In the genomic region with DNA sequence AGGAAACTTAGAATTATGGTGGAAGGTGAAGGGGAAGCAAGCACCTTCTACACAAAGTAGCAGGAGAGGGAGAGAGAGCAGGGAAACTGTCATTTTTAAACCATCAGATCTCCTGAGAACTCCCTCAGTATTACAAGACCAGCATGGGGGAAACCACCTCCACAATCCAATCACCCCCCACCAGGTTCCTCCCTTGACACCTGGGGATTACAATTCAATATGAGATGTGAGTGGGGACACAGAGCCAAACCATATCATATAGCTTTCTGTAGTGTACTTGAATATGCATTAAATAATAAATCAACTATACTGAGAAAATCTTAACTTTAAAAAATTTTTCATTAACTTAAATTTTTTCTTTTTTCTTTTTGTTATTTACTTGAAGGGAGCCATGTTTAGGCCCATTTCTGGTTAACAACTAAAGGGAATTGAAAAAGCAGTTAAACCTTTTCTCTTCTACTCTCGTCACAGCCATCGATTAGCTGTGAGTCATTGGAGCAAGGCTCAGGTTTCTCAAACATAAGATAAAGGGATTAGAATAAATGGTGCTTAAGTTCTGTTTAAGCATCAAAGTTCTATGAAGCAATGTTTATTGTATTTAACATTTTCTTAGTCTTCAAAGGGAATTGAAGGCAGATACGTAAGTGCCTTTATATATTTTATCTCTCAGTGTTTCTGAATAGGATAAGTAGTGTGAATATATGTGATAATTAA, we compare ENCODE assay signal across 1 cellular context.
TF ChIP-seq lines count a peak whose summit lies in the region.

No MANE protein-coding gene starts in this region.

TF ChIP-seq in HepG2, 621 proteins besides CTCF, POLR2A, EP300 and RAD21 (continued from another document):
- TF ChIP-seq, protein P1, sequence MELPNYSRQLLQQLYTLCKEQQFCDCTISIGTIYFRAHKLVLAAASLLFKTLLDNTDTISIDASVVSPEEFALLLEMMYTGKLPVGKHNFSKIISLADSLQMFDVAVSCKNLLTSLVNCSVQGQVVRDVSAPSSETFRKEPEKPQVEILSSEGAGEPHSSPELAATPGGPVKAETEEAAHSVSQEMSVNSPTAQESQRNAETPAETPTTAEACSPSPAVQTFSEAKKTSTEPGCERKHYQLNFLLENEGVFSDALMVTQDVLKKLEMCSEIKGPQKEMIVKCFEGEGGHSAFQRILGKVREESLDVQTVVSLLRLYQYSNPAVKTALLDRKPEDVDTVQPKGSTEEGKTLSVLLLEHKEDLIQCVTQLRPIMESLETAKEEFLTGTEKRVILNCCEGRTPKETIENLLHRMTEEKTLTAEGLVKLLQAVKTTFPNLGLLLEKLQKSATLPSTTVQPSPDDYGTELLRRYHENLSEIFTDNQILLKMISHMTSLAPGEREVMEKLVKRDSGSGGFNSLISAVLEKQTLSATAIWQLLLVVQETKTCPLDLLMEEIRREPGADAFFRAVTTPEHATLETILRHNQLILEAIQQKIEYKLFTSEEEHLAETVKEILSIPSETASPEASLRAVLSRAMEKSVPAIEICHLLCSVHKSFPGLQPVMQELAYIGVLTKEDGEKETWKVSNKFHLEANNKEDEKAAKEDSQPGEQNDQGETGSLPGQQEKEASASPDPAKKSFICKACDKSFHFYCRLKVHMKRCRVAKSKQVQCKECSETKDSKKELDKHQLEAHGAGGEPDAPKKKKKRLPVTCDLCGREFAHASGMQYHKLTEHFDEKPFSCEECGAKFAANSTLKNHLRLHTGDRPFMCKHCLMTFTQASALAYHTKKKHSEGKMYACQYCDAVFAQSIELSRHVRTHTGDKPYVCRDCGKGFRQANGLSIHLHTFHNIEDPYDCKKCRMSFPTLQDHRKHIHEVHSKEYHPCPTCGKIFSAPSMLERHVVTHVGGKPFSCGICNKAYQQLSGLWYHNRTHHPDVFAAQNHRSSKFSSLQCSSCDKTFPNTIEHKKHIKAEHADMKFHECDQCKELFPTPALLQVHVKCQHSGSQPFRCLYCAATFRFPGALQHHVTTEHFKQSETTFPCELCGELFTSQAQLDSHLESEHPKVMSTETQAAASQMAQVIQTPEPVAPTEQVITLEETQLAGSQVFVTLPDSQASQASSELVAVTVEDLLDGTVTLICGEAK (IDR thresholded peaks at IDR 0.05), result no peak
- TF ChIP-seq, protein P1 (CRISPR knock-in tag; IDR thresholded peaks at IDR 0.05), result no peak
- peak; percentile 89; the same call in 1 of the 2 replicates for TF ChIP-seq CEBPB (IDR thresholded peaks at IDR 0.05; ENCODE audit: borderline replicate concordance, low read depth, low read length)
- TF ChIP-seq ELF3 (CRISPR knock-in tag; IDR thresholded peaks at IDR 0.05), result peak; percentile 68; the same call in 1 of the 2 replicates
- TF ChIP-seq HNRNPL (IDR thresholded peaks at IDR 0.05; ENCODE audit: low read depth, low read length), result no peak
- TF ChIP-seq, protein P2, sequence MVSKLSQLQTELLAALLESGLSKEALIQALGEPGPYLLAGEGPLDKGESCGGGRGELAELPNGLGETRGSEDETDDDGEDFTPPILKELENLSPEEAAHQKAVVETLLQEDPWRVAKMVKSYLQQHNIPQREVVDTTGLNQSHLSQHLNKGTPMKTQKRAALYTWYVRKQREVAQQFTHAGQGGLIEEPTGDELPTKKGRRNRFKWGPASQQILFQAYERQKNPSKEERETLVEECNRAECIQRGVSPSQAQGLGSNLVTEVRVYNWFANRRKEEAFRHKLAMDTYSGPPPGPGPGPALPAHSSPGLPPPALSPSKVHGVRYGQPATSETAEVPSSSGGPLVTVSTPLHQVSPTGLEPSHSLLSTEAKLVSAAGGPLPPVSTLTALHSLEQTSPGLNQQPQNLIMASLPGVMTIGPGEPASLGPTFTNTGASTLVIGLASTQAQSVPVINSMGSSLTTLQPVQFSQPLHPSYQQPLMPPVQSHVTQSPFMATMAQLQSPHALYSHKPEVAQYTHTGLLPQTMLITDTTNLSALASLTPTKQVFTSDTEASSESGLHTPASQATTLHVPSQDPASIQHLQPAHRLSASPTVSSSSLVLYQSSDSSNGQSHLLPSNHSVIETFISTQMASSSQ (IDR thresholded peaks at IDR 0.05; ENCODE audit: low read depth), result peak; percentile 75
- TF ChIP-seq, protein P2 (CRISPR knock-in tag; IDR thresholded peaks at IDR 0.05; ENCODE audit: borderline replicate concordance), result peak; percentile 71; the same call in 1 of the 2 replicates
- peak; percentile 47; the same call in 1 of the 2 replicates for TF ChIP-seq ZNF792 (CRISPR knock-in tag; IDR thresholded peaks at IDR 0.05)
- TF ChIP-seq ZNF350 (CRISPR knock-in tag; IDR thresholded peaks at IDR 0.05; ENCODE audit: borderline replicate concordance, low read depth), result no peak
- no peak; the same call in 1 of the 2 replicates for TF ChIP-seq ZNF569 (CRISPR knock-in tag; IDR thresholded peaks at IDR 0.05; ENCODE audit: borderline replicate concordance)
- TF ChIP-seq MAFK (conservative IDR thresholded peaks at IDR 0.05 in 1 of 2, IDR thresholded peaks at IDR 0.05 in 1 of 2; ENCODE audit: low read length in 2 of 2), result no peak
- TF ChIP-seq SP4 (CRISPR knock-in tag; IDR thresholded peaks at IDR 0.05), result no peak
- no peak for TF ChIP-seq ZNF737 (CRISPR knock-in tag; IDR thresholded peaks at IDR 0.05; ENCODE audit: borderline replicate concordance)
- TF ChIP-seq TSC22D2 (CRISPR knock-in tag; IDR thresholded peaks at IDR 0.05; ENCODE audit: borderline replicate concordance), result no peak
- no peak for TF ChIP-seq SRSF1 (optimal IDR thresholded peaks at IDR 0.05; ENCODE audit: low read depth, low read length)
- TF ChIP-seq, protein P3, sequence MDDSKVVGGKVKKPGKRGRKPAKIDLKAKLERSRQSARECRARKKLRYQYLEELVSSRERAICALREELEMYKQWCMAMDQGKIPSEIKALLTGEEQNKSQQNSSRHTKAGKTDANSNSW (CRISPR knock-in tag; IDR thresholded peaks at IDR 0.05; ENCODE audit: borderline replicate concordance), result no peak
- no peak for TF ChIP-seq HNRNPK (IDR thresholded peaks at IDR 0.05; ENCODE audit: low read depth, low read length, poor library complexity, severe bottlenecking)
- TF ChIP-seq ZNF564 (CRISPR knock-in tag; IDR thresholded peaks at IDR 0.05), result no peak
- TF ChIP-seq GATAD1 (CRISPR knock-in tag; IDR thresholded peaks at IDR 0.05), result peak; percentile 51; the same call in 1 of the 2 replicates
- no peak for TF ChIP-seq ZNF619 (CRISPR knock-in tag; IDR thresholded peaks at IDR 0.05)
- TF ChIP-seq ZNF773 (CRISPR knock-in tag; IDR thresholded peaks at IDR 0.05; ENCODE audit: borderline replicate concordance), result no peak
- TF ChIP-seq, protein P4, sequence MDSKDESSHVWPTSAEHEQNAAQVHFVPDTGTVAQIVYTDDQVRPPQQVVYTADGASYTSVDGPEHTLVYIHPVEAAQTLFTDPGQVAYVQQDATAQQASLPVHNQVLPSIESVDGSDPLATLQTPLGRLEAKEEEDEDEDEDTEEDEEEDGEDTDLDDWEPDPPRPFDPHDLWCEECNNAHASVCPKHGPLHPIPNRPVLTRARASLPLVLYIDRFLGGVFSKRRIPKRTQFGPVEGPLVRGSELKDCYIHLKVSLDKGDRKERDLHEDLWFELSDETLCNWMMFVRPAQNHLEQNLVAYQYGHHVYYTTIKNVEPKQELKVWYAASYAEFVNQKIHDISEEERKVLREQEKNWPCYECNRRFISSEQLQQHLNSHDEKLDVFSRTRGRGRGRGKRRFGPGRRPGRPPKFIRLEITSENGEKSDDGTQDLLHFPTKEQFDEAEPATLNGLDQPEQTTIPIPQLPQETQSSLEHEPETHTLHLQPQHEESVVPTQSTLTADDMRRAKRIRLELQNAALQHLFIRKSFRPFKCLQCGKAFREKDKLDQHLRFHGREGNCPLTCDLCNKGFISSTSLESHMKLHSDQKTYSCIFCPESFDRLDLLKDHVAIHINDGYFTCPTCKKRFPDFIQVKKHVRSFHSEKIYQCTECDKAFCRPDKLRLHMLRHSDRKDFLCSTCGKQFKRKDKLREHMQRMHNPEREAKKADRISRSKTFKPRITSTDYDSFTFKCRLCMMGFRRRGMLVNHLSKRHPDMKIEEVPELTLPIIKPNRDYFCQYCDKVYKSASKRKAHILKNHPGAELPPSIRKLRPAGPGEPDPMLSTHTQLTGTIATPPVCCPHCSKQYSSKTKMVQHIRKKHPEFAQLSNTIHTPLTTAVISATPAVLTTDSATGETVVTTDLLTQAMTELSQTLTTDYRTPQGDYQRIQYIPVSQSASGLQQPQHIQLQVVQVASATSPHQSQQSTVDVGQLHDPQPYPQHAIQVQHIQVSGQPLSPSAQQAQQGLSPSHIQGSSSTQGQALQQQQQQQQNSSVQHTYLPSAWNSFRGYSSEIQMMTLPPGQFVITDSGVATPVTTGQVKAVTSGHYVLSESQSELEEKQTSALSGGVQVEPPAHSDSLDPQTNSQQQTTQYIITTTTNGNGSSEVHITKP (CRISPR knock-in tag; IDR thresholded peaks at IDR 0.05; ENCODE audit: low read depth), result no peak
- TF ChIP-seq HDAC2 (CRISPR knock-in tag; IDR thresholded peaks at IDR 0.05), result peak; percentile 89
TF ChIP-seq in HepG2: peak in this region for 126.
